10 cellular contexts compared by ENCODE assay signal in genomic region chr22:44360686-44361381, GRCh38. TPM values are rescaled to one million over a fixed set of nuclear protein-coding genes. Genes with fewer than 3 reads are reported as not detected.
DNase-seq lines count a peak whose midpoint lies in the region; ATAC-seq, FAIRE-seq and TF ChIP-seq lines count a peak whose summit lies in the region.
"Had no signal": no experiment of that assay in that cellular context is flagged by ENCODE, and none has a peak within 500 bp of the region (broad histone marks: within the 10 kb centered on the region; RNA-seq: fewer than 3 reads in every experiment).

No MANE protein-coding gene starts in this region.

- H3K4me3 ChIP-seq in LNCaP clone FGC (ENCODE audit: low read depth, low read length): no peak overlapping the region
- H3K4me3 ChIP-seq in choroid plexus epithelial cell (ENCODE audit: low read depth, low read length): no peak overlapping the region
- no peak overlapping the region for H3K4me3 ChIP-seq in right lobe of liver
- H3K4me3 ChIP-seq: Peyer's patch had no signal

- intact Hi-C loops in right lobe of liver (cut with DNase I): no loop called here

- H3K9me3 ChIP-seq in right lobe of liver: no peaks in the 10 kb centered on the region
- H3K9me3 ChIP-seq: Peyer's patch had no signal

- peak; percentile 86 for FAIRE-seq in urothelium cell line (lab: Jason Lieb, UNC)

- no CpG with 5 or more reads among the region's 25 CpGs for WGBS in right lobe of liver (ENCODE audit: insufficient coverage, low coverage, low lambda C conversion rate, missing lambda C conversion rate)

- no peak overlapping the region for H3K27ac ChIP-seq in right lobe of liver

- TF ChIP-seq CTCF in LNCaP clone FGC (IDR thresholded peaks at IDR 0.05; ENCODE audit: control insufficient read depth, extremely low read depth, insufficient read depth) (no peak), choroid plexus epithelial cell (conservative IDR thresholded peaks at IDR 0.05; ENCODE audit: low read depth, low read length) (peak; percentile 37), right lobe of liver (IDR thresholded peaks at IDR 0.05) (no peak)

- ATAC-seq in right lobe of liver: no peak

- no peaks in the 10 kb centered on the region for H3K4me1 ChIP-seq in right lobe of liver

- H3K36me3 ChIP-seq in right lobe of liver: no peaks in the 10 kb centered on the region
- H3K36me3 ChIP-seq: Peyer's patch had no signal

- TF ChIP-seq POLR2A in right lobe of liver (IDR thresholded peaks at IDR 0.05): no peak

- peak; percentile 42 for DNase-seq in LNCaP clone FGC (ENCODE audit: low read depth)
- peak; percentile 37 for DNase-seq in choroid plexus epithelial cell (ENCODE audit: low read depth)
- peak in 2 of 3 donors; percentile 12 to 39 for DNase-seq in right lobe of liver
- peak; percentile 74 for DNase-seq in urothelium cell line (ENCODE audit: low spot score)
- no peak for DNase-seq in NOMO-1 treated with DMSO at 0.1 percent for 48 hours (lab: John Stamatoyannopoulos, UW; ENCODE audit: unreplicated experiment)
- DNase-seq in NCI-H526 (lab: John Stamatoyannopoulos, UW): no peak
- no peak for DNase-seq in effector CD4-positive, alpha-beta T cell
- DNase-seq: activated CD8-positive, alpha-beta memory T cell treated with anti-CD3 and anti-CD28 coated beads, Interleukin-2, amount 50 U/mL, for 4 hours; head of caudate nucleus had no signal

- H3K27me3 ChIP-seq in right lobe of liver: no peaks in the 10 kb centered on the region
- H3K27me3 ChIP-seq: Peyer's patch had no signal

RNA-seq across cellular contexts. Expression of gene SHISAL1, which starts 48.1 kb away (rescaled TPM):
- total RNA-seq in right lobe of liver: under 1 TPM; 0.05 to 0.31 (median 0.17) TPM

Comparison
In these comparisons a context has a peak if more than half of its experiments do, and no peak if none do; other contexts are left out.
1. DNase-seq: peak in LNCaP clone FGC (single experiment), choroid plexus epithelial cell (single experiment), right lobe of liver (2 of 3) and urothelium cell line (single experiment); none in NOMO-1 treated with DMSO at 0.1 percent for 48 hours (single experiment), NCI-H526 (0 of 2) and effector CD4-positive, alpha-beta T cell (single experiment).